10 cellular contexts compared by ENCODE assay signal in genomic region chr2:28951910-28952805, GRCh38. TPM values are rescaled to one million over a fixed set of nuclear protein-coding genes. Genes with fewer than 3 reads are reported as not detected.
DNase-seq lines count a peak whose midpoint lies in the region; ATAC-seq and TF ChIP-seq lines count a peak whose summit lies in the region.
"Had no signal": no experiment of that assay in that cellular context is flagged by ENCODE, and none has a peak within 500 bp of the region (broad histone marks: within the 10 kb centered on the region; RNA-seq: fewer than 3 reads in every experiment).

No MANE protein-coding gene starts in this region.

- peaks cover 47% of the 10 kb centered on the region for H3K36me3 Mint-ChIP-seq in MCF 10A (ENCODE audit: insufficient read depth, unreplicated experiment)
- peaks cover 23% of the 10 kb centered on the region for H3K36me3 Mint-ChIP-seq in activated naive CD8-positive, alpha-beta T cell treated with anti-CD3 and anti-CD28 coated beads, Interleukin-2, amount 50 U/mL, for 24 hours (ENCODE audit: low read depth)

- peaks cover 6 to 8% of the 10 kb centered on the region in 2 donors for H3K9me3 ChIP-seq in breast epithelium
- H3K9me3 ChIP-seq in mesenchymal stem cell (ENCODE audit: control insufficient read depth, low read length): peaks cover 6% of the 10 kb centered on the region
- H3K9me3 ChIP-seq in aorta (ENCODE audit: control insufficient read depth, low read length): no peaks in the 10 kb centered on the region

- no peak overlapping the region for H3K14ac ChIP-seq in mesenchymal stem cell (ENCODE audit: low read length in 2 of 2)

- no peak overlapping the region for H3K4ac ChIP-seq in mesenchymal stem cell (ENCODE audit: low read depth in 1 of 2, low read length in 2 of 2)

- H4K91ac ChIP-seq in mesenchymal stem cell (ENCODE audit: low read length): no peak overlapping the region

- H2AFZ ChIP-seq in mesenchymal stem cell (ENCODE audit: low read depth, low read length): no peak overlapping the region

- BruUV-seq in MCF 10A (replicated peaks; lab: Mats Ljungman, UMichigan): no TSS peak

- DNase-seq in MCF 10A (ENCODE audit: unreplicated experiment) (peak; percentile 82), breast epithelium (ENCODE audit: low spot score in 2 of 2) (no peak), cerebellar cortex (ENCODE audit: low spot score) (peak; percentile 28), mesenchymal stem cell (peak; percentile 58), aorta (no peak)
- DNase-seq in activated naive CD8-positive, alpha-beta T cell treated with anti-CD3 and anti-CD28 coated beads, Interleukin-2, amount 50 U/mL, for 24 hours: no peak
- no peak for DNase-seq in NK-92 treated with Interleukin-12 subunit alpha and Interleukin-12 subunit beta, amount 100 ng/mL, for 24 hours (lab: John Stamatoyannopoulos, UW)
- DNase-seq: effector CD4-positive, alpha-beta T cell had no signal

- H3K27ac ChIP-seq in breast epithelium (peak overlapping the region in 1 of 2 donors; percentile 61), mesenchymal stem cell (ENCODE audit: low read length, poor library complexity, severe bottlenecking) (no peak overlapping the region), aorta (ENCODE audit: low read depth in 1 of 2, low read length in 2 of 2) (no peak overlapping the region)

- H3K36me3 ChIP-seq in breast epithelium: no peaks in the 10 kb centered on the region
- H3K36me3 ChIP-seq in mesenchymal stem cell (ENCODE audit: control insufficient read depth in 1 of 2, insufficient read depth in 2 of 2, low read depth in 1 of 2, low read length in 2 of 2): peaks cover 3 to 26% of the 10 kb centered on the region in 2 experiments
- H3K36me3 ChIP-seq in aorta (ENCODE audit: control insufficient read depth in 1 of 2, insufficient read depth in 2 of 2, low read length in 1 of 2): peaks cover 0 to 3% of the 10 kb centered on the region in 2 donors

- 78% methylated on average over 12 of the region's 13 CpGs for WGBS in mesenchymal stem cell
- 81% methylated on average over 13 of the region's 13 CpGs for WGBS in aorta, 2 donors

- H3K27me3 ChIP-seq in breast epithelium (no peaks in the 10 kb centered on the region), mesenchymal stem cell (ENCODE audit: control insufficient read depth in 1 of 2, insufficient read depth in 1 of 2, low read length in 2 of 2) (no peaks in the 10 kb centered on the region), aorta (ENCODE audit: control insufficient read depth in 1 of 2, insufficient read depth in 2 of 2, low read length in 1 of 2) (no peaks in the 10 kb centered on the region)

- H2AK5ac ChIP-seq in mesenchymal stem cell (ENCODE audit: low read length, severe bottlenecking): no peak overlapping the region

- peak; percentile 63 for ATAC-seq in aorta (ENCODE audit: low FRiP score)
- ATAC-seq in activated naive CD8-positive, alpha-beta T cell treated with anti-CD3 and anti-CD28 coated beads, Interleukin-2, amount 50 U/mL, for 24 hours: no peak
- ATAC-seq in HG02938 (IDR thresholded peaks at IDR 0.05; ENCODE audit: unreplicated experiment): no peak

- H3K18ac ChIP-seq in mesenchymal stem cell (ENCODE audit: low read depth in 1 of 2, low read length in 2 of 2): no peak overlapping the region

- H3K27ac Mint-ChIP-seq in MCF 10A (ENCODE audit: low read depth, unreplicated experiment): peak overlapping the region; percentile 82
- no peak overlapping the region for H3K27ac Mint-ChIP-seq in activated naive CD8-positive, alpha-beta T cell treated with anti-CD3 and anti-CD28 coated beads, Interleukin-2, amount 50 U/mL, for 24 hours

- TF ChIP-seq CTCF in MCF 10A (IDR thresholded peaks at IDR 0.05; ENCODE audit: unreplicated experiment) (no peak), breast epithelium (IDR thresholded peaks at IDR 0.05) (no peak)

- H3K9me3 Mint-ChIP-seq in MCF 10A (ENCODE audit: unreplicated experiment): peaks cover 17% of the 10 kb centered on the region
- no peaks in the 10 kb centered on the region for H3K9me3 Mint-ChIP-seq in activated naive CD8-positive, alpha-beta T cell treated with anti-CD3 and anti-CD28 coated beads, Interleukin-2, amount 50 U/mL, for 24 hours

- H4K8ac ChIP-seq in mesenchymal stem cell (ENCODE audit: low read length): no peak overlapping the region

- no peak for TF ChIP-seq POLR2A in breast epithelium (IDR thresholded peaks at IDR 0.05)

- peak overlapping the region; percentile 43 for H3K4me3 Mint-ChIP-seq in MCF 10A (ENCODE audit: unreplicated experiment)
- H3K4me3 Mint-ChIP-seq in activated naive CD8-positive, alpha-beta T cell treated with anti-CD3 and anti-CD28 coated beads, Interleukin-2, amount 50 U/mL, for 24 hours: no peak overlapping the region

- no peaks in the 10 kb centered on the region for H3K27me3 Mint-ChIP-seq in MCF 10A (ENCODE audit: insufficient read depth, unreplicated experiment)
- H3K27me3 Mint-ChIP-seq in activated naive CD8-positive, alpha-beta T cell treated with anti-CD3 and anti-CD28 coated beads, Interleukin-2, amount 50 U/mL, for 24 hours: no peaks in the 10 kb centered on the region

- no peak overlapping the region for H2BK5ac ChIP-seq in mesenchymal stem cell (ENCODE audit: low read depth, low read length, poor library complexity, severe bottlenecking)

- CTCF ChIA-PET in MCF 10A (lab: Yijun Ruan, JAX): interaction anchor here (0.6 to 1.3 kb wide), 10 partner anchors 18 to 1194 kb away, joined by 3 to 6 read pairs (median 3); no protein-coding TSS in a partner anchor

- POLR2A ChIA-PET in MCF 10A (lab: Yijun Ruan, JAX): interaction anchor here (0.7 to 1.6 kb wide), 10 partner anchors 9 to 444 kb away, joined by 3 to 6 read pairs (median 3); no protein-coding TSS in a partner anchor

- intact Hi-C loops in MCF 10A (cut with micrococcal nuclease) (loop anchor here (10.0 kb wide), 1 partner anchor 127 kb away; no protein-coding TSS in a partner anchor), breast epithelium (cut with DNase I; ENCODE audit: low total_unique reads) (no loop called here), aorta (cut with DNase I) (loop anchor here in 1 of 2 donors (10.0 kb wide), 1 partner anchor 1123 kb away; no protein-coding TSS in a partner anchor)

- H2BK15ac ChIP-seq in mesenchymal stem cell (ENCODE audit: low read depth, poor library complexity, severe bottlenecking): no peak overlapping the region

- no peak overlapping the region for H3K4me3 ChIP-seq in breast epithelium
- peak overlapping the region in 1 of 2 experiments; percentile 9 for H3K4me3 ChIP-seq in mesenchymal stem cell (ENCODE audit: insufficient read depth in 1 of 2, low read depth in 1 of 2, low read length in 2 of 2)
- H3K4me3 ChIP-seq in aorta (ENCODE audit: low read length in 2 of 2): no peak overlapping the region

- peak overlapping the region; percentile 27 for H3K9ac ChIP-seq in mesenchymal stem cell (ENCODE audit: low read length)

- peaks cover 7% of the 10 kb centered on the region for H3K79me1 ChIP-seq in mesenchymal stem cell (replicated peaks; ENCODE audit: low read length, poor library complexity, severe bottlenecking)

- H2BK120ac ChIP-seq in mesenchymal stem cell (ENCODE audit: low read depth, low read length): no peak overlapping the region

- no peak overlapping the region for H3K4me2 ChIP-seq in mesenchymal stem cell (ENCODE audit: low read length, poor library complexity, severe bottlenecking)

- H2BK12ac ChIP-seq in mesenchymal stem cell (ENCODE audit: low read length in 2 of 2): no peak overlapping the region

- no peak overlapping the region for H3K23ac ChIP-seq in mesenchymal stem cell (ENCODE audit: low read length in 2 of 2)

- H3K4me1 Mint-ChIP-seq in MCF 10A (ENCODE audit: insufficient read depth, unreplicated experiment): peaks cover 39% of the 10 kb centered on the region
- peaks cover 8% of the 10 kb centered on the region for H3K4me1 Mint-ChIP-seq in activated naive CD8-positive, alpha-beta T cell treated with anti-CD3 and anti-CD28 coated beads, Interleukin-2, amount 50 U/mL, for 24 hours

- H3K4me1 ChIP-seq in breast epithelium: no peaks in the 10 kb centered on the region
- H3K4me1 ChIP-seq in mesenchymal stem cell (ENCODE audit: control insufficient read depth, insufficient read depth, low read depth, low read length): peaks cover 3% of the 10 kb centered on the region
- H3K4me1 ChIP-seq in aorta (ENCODE audit: control insufficient read depth in 1 of 2, insufficient read depth in 2 of 2, low read length in 2 of 2): no peaks in the 10 kb centered on the region

RNA-seq across cellular contexts. Expression of gene TOGARAM2, which starts 28.9 kb away (rescaled TPM):
- total RNA-seq in MCF 10A (2022) (0.16 TPM in 1 of 2 replicates, not detected in the other), breast epithelium (1 to 10 TPM in 1 of 3 donors, under 1 TPM in 2; 0.15 to 2.7 (median 0.33) TPM), aorta (under 1 TPM; 0.65 to 0.78 TPM)
- polyA plus RNA-seq in mesenchymal stem cell (2013, experiment 1 of 2): 0.06 TPM
- polyA plus RNA-seq in mesenchymal stem cell (2013, experiment 2 of 2): 0.08 TPM
- 1 to 10 TPM in 1 of 2 donors, under 1 TPM in 1; 0.50 to 2.2 TPM for polyA plus RNA-seq in aorta
- total RNA-seq: RPMI7951 had no signal

RNA-seq across cellular contexts. Expression of gene WDR43, which starts 57.7 kb away (rescaled TPM):
- total RNA-seq in MCF 10A (2022) (100 and 160 TPM in 2 replicates), breast epithelium (10 to 100 TPM; 55.1 to 67.8 (median 64.5) TPM), aorta (10 to 100 TPM; 41.4 to 53.1 TPM)
- 25.2 TPM for polyA plus RNA-seq in mesenchymal stem cell (2013, experiment 1 of 2)
- 25.0 TPM for polyA plus RNA-seq in mesenchymal stem cell (2013, experiment 2 of 2)
- 10 to 100 TPM in 1 of 2 donors, 1 to 10 TPM in 1; 9.0 to 17.3 TPM for polyA plus RNA-seq in aorta

Comparison
In these comparisons a context has a peak if more than half of its experiments do, and no peak if none do; other contexts are left out.
1. DNase-seq: peak in MCF 10A (single experiment), cerebellar cortex (single experiment) and mesenchymal stem cell (single experiment); none in breast epithelium (0 of 2), aorta (0 of 2), activated naive CD8-positive, alpha-beta T cell treated with anti-CD3 and anti-CD28 coated beads, Interleukin-2, amount 50 U/mL, for 24 hours (single experiment) and NK-92 treated with Interleukin-12 subunit alpha and Interleukin-12 subunit beta, amount 100 ng/mL, for 24 hours (single experiment).